ENCODE assay signal across 1 cellular context in the genomic region with DNA sequence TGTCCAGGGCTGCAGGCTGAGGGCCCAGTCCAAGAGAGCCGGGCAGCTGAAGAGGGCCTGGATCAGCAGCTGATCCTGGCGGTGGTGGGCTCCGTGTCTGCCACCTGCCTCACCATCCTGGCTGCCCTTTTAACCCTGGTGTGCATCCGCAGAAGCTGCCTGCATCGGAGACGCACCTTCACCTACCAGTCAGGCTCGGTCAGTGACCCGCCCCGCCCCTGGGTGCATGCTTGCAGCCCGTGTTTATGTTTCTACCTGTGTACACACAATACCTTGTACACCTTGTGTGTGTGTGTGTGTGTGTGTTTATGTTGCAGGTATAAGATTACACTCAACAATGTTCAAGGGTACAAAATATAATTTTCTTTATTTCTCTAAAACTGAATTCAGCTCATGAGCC.
TF ChIP-seq lines count a peak whose summit lies in the region.

No MANE protein-coding gene starts in this region.

TF ChIP-seq in HepG2, 621 proteins besides CTCF, POLR2A, EP300 and RAD21 (continued from another document and continues in another):
- peak; percentile 52; the same call in 1 of the 2 replicates for TF ChIP-seq SOX5 (CRISPR knock-in tag; IDR thresholded peaks at IDR 0.05; ENCODE audit: borderline replicate concordance)
- TF ChIP-seq, protein P1, sequence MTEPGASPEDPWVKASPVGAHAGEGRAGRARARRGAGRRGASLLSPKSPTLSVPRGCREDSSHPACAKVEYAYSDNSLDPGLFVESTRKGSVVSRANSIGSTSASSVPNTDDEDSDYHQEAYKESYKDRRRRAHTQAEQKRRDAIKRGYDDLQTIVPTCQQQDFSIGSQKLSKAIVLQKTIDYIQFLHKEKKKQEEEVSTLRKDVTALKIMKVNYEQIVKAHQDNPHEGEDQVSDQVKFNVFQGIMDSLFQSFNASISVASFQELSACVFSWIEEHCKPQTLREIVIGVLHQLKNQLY (CRISPR knock-in tag; IDR thresholded peaks at IDR 0.05): peak; percentile 84
- no peak for TF ChIP-seq ZNF746 (CRISPR knock-in tag; IDR thresholded peaks at IDR 0.05)
- TF ChIP-seq, protein P2, sequence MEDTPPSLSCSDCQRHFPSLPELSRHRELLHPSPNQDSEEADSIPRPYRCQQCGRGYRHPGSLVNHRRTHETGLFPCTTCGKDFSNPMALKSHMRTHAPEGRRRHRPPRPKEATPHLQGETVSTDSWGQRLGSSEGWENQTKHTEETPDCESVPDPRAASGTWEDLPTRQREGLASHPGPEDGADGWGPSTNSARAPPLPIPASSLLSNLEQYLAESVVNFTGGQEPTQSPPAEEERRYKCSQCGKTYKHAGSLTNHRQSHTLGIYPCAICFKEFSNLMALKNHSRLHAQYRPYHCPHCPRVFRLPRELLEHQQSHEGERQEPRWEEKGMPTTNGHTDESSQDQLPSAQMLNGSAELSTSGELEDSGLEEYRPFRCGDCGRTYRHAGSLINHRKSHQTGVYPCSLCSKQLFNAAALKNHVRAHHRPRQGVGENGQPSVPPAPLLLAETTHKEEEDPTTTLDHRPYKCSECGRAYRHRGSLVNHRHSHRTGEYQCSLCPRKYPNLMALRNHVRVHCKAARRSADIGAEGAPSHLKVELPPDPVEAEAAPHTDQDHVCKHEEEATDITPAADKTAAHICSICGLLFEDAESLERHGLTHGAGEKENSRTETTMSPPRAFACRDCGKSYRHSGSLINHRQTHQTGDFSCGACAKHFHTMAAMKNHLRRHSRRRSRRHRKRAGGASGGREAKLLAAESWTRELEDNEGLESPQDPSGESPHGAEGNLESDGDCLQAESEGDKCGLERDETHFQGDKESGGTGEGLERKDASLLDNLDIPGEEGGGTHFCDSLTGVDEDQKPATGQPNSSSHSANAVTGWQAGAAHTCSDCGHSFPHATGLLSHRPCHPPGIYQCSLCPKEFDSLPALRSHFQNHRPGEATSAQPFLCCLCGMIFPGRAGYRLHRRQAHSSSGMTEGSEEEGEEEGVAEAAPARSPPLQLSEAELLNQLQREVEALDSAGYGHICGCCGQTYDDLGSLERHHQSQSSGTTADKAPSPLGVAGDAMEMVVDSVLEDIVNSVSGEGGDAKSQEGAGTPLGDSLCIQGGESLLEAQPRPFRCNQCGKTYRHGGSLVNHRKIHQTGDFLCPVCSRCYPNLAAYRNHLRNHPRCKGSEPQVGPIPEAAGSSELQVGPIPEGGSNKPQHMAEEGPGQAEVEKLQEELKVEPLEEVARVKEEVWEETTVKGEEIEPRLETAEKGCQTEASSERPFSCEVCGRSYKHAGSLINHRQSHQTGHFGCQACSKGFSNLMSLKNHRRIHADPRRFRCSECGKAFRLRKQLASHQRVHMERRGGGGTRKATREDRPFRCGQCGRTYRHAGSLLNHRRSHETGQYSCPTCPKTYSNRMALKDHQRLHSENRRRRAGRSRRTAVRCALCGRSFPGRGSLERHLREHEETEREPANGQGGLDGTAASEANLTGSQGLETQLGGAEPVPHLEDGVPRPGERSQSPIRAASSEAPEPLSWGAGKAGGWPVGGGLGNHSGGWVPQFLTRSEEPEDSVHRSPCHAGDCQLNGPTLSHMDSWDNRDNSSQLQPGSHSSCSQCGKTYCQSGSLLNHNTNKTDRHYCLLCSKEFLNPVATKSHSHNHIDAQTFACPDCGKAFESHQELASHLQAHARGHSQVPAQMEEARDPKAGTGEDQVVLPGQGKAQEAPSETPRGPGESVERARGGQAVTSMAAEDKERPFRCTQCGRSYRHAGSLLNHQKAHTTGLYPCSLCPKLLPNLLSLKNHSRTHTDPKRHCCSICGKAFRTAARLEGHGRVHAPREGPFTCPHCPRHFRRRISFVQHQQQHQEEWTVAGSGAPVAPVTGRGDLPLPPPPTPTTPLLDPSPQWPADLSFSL (CRISPR knock-in tag; IDR thresholded peaks at IDR 0.05): peak; percentile 73; the same call in 1 of the 2 replicates
- TF ChIP-seq JUND (CRISPR knock-in tag; IDR thresholded peaks at IDR 0.05): no peak
- TF ChIP-seq GPN1 (CRISPR knock-in tag; IDR thresholded peaks at IDR 0.05; ENCODE audit: borderline replicate concordance): no peak
- TF ChIP-seq ZNF629 (CRISPR knock-in tag; conservative IDR thresholded peaks at IDR 0.05): no peak
- TF ChIP-seq ZNF883 (CRISPR knock-in tag; IDR thresholded peaks at IDR 0.05; ENCODE audit: not compliant biosample characterization): no peak
- TF ChIP-seq RNF2 (conservative IDR thresholded peaks at IDR 0.05; ENCODE audit: low read depth): no peak
- TF ChIP-seq, protein P3, sequence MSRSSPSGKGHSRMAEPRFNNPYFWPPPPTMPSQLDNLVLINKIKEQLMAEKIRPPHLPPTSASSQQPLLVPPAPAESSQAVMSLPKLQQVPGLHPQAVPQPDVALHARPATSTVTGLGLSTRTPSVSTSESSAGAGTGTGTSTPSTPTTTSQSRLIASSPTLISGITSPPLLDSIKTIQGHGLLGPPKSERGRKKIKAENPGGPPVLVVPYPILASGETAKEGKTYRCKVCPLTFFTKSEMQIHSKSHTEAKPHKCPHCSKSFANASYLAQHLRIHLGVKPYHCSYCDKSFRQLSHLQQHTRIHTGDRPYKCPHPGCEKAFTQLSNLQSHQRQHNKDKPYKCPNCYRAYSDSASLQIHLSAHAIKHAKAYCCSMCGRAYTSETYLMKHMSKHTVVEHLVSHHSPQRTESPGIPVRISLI (CRISPR knock-in tag; IDR thresholded peaks at IDR 0.05; ENCODE audit: borderline replicate concordance): no peak
- TF ChIP-seq PPARG (CRISPR knock-in tag; conservative IDR thresholded peaks at IDR 0.05): no peak
- TF ChIP-seq, protein P4, sequence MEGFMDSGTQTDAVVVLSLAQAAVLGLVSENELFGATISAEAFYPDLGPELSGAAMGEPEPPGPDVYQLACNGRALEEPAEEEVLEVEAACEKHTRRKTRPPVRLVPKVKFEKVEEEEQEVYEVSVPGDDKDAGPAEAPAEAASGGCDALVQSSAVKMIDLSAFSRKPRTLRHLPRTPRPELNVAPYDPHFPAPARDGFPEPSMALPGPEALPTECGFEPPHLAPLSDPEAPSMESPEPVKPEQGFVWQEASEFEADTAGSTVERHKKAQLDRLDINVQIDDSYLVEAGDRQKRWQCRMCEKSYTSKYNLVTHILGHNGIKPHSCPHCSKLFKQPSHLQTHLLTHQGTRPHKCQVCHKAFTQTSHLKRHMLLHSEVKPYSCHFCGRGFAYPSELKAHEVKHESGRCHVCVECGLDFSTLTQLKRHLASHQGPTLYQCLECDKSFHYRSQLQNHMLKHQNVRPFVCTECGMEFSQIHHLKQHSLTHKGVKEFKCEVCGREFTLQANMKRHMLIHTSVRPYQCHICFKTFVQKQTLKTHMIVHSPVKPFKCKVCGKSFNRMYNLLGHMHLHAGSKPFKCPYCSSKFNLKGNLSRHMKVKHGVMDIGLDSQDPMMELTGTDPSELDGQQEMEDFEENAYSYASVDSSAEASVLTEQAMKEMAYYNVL (CRISPR knock-in tag; IDR thresholded peaks at IDR 0.05; ENCODE audit: borderline replicate concordance): no peak
- TF ChIP-seq, protein P5, sequence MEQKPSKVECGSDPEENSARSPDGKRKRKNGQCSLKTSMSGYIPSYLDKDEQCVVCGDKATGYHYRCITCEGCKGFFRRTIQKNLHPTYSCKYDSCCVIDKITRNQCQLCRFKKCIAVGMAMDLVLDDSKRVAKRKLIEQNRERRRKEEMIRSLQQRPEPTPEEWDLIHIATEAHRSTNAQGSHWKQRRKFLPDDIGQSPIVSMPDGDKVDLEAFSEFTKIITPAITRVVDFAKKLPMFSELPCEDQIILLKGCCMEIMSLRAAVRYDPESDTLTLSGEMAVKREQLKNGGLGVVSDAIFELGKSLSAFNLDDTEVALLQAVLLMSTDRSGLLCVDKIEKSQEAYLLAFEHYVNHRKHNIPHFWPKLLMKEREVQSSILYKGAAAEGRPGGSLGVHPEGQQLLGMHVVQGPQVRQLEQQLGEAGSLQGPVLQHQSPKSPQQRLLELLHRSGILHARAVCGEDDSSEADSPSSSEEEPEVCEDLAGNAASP (CRISPR knock-in tag; IDR thresholded peaks at IDR 0.05; ENCODE audit: borderline replicate concordance): no peak
- TF ChIP-seq, protein P6, sequence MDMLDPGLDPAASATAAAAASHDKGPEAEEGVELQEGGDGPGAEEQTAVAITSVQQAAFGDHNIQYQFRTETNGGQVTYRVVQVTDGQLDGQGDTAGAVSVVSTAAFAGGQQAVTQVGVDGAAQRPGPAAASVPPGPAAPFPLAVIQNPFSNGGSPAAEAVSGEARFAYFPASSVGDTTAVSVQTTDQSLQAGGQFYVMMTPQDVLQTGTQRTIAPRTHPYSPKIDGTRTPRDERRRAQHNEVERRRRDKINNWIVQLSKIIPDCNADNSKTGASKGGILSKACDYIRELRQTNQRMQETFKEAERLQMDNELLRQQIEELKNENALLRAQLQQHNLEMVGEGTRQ (IDR thresholded peaks at IDR 0.05; ENCODE audit: low read depth, low read length): no peak
- TF ChIP-seq, protein P6 (CRISPR knock-in tag; IDR thresholded peaks at IDR 0.05; ENCODE audit: borderline replicate concordance): no peak
- TF ChIP-seq RXRA (CRISPR knock-in tag; IDR thresholded peaks at IDR 0.05): peak; percentile 61; the same call in 1 of the 2 replicates
- TF ChIP-seq, protein P7, sequence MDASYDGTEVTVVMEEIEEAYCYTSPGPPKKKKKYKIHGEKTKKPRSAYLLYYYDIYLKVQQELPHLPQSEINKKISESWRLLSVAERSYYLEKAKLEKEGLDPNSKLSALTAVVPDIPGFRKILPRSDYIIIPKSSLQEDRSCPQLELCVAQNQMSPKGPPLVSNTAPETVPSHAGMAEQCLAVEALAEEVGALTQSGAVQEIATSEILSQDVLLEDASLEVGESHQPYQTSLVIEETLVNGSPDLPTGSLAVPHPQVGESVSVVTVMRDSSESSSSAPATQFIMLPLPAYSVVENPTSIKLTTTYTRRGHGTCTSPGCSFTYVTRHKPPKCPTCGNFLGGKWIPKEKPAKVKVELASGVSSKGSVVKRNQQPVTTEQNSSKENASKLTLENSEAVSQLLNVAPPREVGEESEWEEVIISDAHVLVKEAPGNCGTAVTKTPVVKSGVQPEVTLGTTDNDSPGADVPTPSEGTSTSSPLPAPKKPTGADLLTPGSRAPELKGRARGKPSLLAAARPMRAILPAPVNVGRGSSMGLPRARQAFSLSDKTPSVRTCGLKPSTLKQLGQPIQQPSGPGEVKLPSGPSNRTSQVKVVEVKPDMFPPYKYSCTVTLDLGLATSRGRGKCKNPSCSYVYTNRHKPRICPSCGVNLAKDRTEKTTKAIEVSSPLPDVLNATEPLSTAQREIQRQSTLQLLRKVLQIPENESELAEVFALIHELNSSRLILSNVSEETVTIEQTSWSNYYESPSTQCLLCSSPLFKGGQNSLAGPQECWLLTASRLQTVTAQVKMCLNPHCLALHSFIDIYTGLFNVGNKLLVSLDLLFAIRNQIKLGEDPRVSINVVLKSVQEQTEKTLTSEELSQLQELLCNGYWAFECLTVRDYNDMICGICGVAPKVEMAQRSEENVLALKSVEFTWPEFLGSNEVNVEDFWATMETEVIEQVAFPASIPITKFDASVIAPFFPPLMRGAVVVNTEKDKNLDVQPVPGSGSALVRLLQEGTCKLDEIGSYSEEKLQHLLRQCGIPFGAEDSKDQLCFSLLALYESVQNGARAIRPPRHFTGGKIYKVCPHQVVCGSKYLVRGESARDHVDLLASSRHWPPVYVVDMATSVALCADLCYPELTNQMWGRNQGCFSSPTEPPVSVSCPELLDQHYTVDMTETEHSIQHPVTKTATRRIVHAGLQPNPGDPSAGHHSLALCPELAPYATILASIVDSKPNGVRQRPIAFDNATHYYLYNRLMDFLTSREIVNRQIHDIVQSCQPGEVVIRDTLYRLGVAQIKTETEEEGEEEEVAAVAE (CRISPR knock-in tag; IDR thresholded peaks at IDR 0.05; ENCODE audit: borderline replicate concordance): no peak
- no peak for TF ChIP-seq ZNF737 (CRISPR knock-in tag; IDR thresholded peaks at IDR 0.05; ENCODE audit: borderline replicate concordance)
- no peak for TF ChIP-seq IRF2 (CRISPR knock-in tag; IDR thresholded peaks at IDR 0.05)
- no peak for TF ChIP-seq REL (CRISPR knock-in tag; conservative IDR thresholded peaks at IDR 0.05)
- TF ChIP-seq SOX6 (IDR thresholded peaks at IDR 0.05): no peak
- peak; percentile 39; the same call in 1 of the 2 replicates for TF ChIP-seq SOX6 (CRISPR knock-in tag; IDR thresholded peaks at IDR 0.05)
- TF ChIP-seq, protein P8, sequence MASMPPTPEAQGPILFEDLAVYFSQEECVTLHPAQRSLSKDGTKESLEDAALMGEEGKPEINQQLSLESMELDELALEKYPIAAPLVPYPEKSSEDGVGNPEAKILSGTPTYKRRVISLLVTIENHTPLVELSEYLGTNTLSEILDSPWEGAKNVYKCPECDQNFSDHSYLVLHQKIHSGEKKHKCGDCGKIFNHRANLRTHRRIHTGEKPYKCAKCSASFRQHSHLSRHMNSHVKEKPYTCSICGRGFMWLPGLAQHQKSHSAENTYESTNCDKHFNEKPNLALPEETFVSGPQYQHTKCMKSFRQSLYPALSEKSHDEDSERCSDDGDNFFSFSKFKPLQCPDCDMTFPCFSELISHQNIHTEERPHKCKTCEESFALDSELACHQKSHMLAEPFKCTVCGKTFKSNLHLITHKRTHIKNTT (CRISPR knock-in tag; IDR thresholded peaks at IDR 0.05): no peak
- TF ChIP-seq, protein P9, sequence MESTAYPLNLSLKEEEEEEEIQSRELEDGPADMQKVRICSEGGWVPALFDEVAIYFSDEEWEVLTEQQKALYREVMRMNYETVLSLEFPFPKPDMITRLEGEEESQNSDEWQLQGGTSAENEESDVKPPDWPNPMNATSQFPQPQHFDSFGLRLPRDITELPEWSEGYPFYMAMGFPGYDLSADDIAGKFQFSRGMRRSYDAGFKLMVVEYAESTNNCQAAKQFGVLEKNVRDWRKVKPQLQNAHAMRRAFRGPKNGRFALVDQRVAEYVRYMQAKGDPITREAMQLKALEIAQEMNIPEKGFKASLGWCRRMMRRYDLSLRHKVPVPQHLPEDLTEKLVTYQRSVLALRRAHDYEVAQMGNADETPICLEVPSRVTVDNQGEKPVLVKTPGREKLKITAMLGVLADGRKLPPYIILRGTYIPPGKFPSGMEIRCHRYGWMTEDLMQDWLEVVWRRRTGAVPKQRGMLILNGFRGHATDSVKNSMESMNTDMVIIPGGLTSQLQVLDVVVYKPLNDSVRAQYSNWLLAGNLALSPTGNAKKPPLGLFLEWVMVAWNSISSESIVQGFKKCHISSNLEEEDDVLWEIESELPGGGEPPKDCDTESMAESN (CRISPR knock-in tag; conservative IDR thresholded peaks at IDR 0.05): no peak
- TF ChIP-seq, protein P10, sequence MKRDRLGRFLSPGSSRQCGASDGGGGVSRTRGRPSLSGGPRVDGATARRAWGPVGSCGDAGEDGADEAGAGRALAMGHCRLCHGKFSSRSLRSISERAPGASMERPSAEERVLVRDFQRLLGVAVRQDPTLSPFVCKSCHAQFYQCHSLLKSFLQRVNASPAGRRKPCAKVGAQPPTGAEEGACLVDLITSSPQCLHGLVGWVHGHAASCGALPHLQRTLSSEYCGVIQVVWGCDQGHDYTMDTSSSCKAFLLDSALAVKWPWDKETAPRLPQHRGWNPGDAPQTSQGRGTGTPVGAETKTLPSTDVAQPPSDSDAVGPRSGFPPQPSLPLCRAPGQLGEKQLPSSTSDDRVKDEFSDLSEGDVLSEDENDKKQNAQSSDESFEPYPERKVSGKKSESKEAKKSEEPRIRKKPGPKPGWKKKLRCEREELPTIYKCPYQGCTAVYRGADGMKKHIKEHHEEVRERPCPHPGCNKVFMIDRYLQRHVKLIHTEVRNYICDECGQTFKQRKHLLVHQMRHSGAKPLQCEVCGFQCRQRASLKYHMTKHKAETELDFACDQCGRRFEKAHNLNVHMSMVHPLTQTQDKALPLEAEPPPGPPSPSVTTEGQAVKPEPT (CRISPR knock-in tag; IDR thresholded peaks at IDR 0.05; ENCODE audit: low read depth): no peak
- TF ChIP-seq TAF15 (IDR thresholded peaks at IDR 0.05; ENCODE audit: low read depth, low read length, poor library complexity, severe bottlenecking): no peak
- TF ChIP-seq PHF21A (CRISPR knock-in tag; IDR thresholded peaks at IDR 0.05): no peak
- no peak for TF ChIP-seq ZFP37 (CRISPR knock-in tag; IDR thresholded peaks at IDR 0.05; ENCODE audit: borderline replicate concordance)
